Comparison of ENCODE assay signal across 16 cellular contexts in the genomic region with DNA sequence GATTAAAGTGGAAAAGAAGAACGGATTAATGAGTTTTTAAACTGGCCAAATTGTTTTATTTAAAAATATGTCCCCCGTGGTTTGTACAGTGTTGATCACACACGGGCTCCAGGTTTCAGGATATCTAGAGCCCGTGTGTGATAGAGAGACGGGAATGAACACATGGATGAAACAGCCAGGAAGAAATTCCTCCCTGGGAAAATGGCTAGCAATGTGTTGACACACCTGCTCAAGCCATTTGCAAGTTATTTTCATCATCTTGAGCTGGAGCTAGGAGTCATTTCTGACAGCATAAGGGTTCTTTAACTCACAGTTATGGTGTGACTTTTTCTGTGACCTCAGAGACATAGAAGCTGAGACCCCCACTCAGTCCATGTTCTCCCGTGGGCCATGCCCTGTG.
DNase-seq lines count a peak whose midpoint lies in the region; ATAC-seq and TF ChIP-seq lines count a peak whose summit lies in the region.
"Had no signal": no experiment of that assay in that cellular context is flagged by ENCODE, and none has a peak within 500 bp of the region (broad histone marks: within the 10 kb centered on the region; RNA-seq: fewer than 3 reads in every experiment).

No MANE protein-coding gene starts in this region.

- no peak overlapping the region for H3K27ac ChIP-seq in CD8-positive, alpha-beta memory T cell (ENCODE audit: low read depth, low read length)
- peak overlapping the region; percentile 42 for H3K27ac ChIP-seq in skeletal muscle tissue (ENCODE audit: low read depth, low read length)

- peaks cover 0 to 67% (median 13%) of the 10 kb centered on the region in 3 donors for H3K36me3 Mint-ChIP-seq in CD8-positive, alpha-beta memory T cell
- H3K36me3 Mint-ChIP-seq in T-helper 17 cell (ENCODE audit: low read depth) (peaks cover 2% of the 10 kb centered on the region), mesothelial cell of epicardium (peaks cover 5% of the 10 kb centered on the region)

- H3K9me3 Mint-ChIP-seq in CD8-positive, alpha-beta memory T cell: no peaks in the 10 kb centered on the region
- H3K9me3 Mint-ChIP-seq in mesothelial cell of epicardium: no peaks in the 10 kb centered on the region
- H3K9me3 Mint-ChIP-seq: activated CD8-positive, alpha-beta T cell treated with anti-CD3 and anti-CD28 coated beads for 36 hours; activated naive CD4-positive, alpha-beta T cell treated with anti-CD3 and anti-CD28 coated beads, Interleukin-2, amount 50 U/mL, for 72 hours had no signal

- H3K9ac ChIP-seq in skeletal muscle tissue (ENCODE audit: low read depth in 1 of 3, low read length in 3 of 3): peak overlapping the region in 1 of 3 donors; percentile 54

- no peak overlapping the region for H3K4me3 Mint-ChIP-seq in CD8-positive, alpha-beta memory T cell
- H3K4me3 Mint-ChIP-seq in T-helper 17 cell (no peak overlapping the region), mesothelial cell of epicardium (no peak overlapping the region)
- H3K4me3 Mint-ChIP-seq: activated CD8-positive, alpha-beta T cell treated with anti-CD3 and anti-CD28 coated beads for 36 hours had no signal

- peaks cover 4% of the 10 kb centered on the region for H3K36me3 ChIP-seq in CD8-positive, alpha-beta memory T cell (ENCODE audit: insufficient read depth, low read length)
- peaks cover 5 to 18% (median 11%) of the 10 kb centered on the region in 3 donors for H3K36me3 ChIP-seq in skeletal muscle tissue (ENCODE audit: control insufficient read depth in 3 of 3, insufficient read depth in 3 of 3, low read length in 3 of 3)
- H3K36me3 ChIP-seq: uterus had no signal

- no peaks in the 10 kb centered on the region for H3K27me3 Mint-ChIP-seq in CD8-positive, alpha-beta memory T cell
- H3K27me3 Mint-ChIP-seq in T-helper 17 cell: no peaks in the 10 kb centered on the region
- H3K27me3 Mint-ChIP-seq in mesothelial cell of epicardium (ENCODE audit: low read depth): no peaks in the 10 kb centered on the region
- H3K27me3 Mint-ChIP-seq: activated CD8-positive, alpha-beta T cell treated with anti-CD3 and anti-CD28 coated beads for 36 hours had no signal

- H3K27ac Mint-ChIP-seq in CD8-positive, alpha-beta memory T cell: peak overlapping the region in 7 of 8 donors; percentile 21 to 97 (median 73)
- H3K27ac Mint-ChIP-seq in T-helper 17 cell: peak overlapping the region; percentile 21
- H3K27ac Mint-ChIP-seq in mesothelial cell of epicardium: peak overlapping the region; percentile 87
- H3K27ac Mint-ChIP-seq: activated CD8-positive, alpha-beta T cell treated with anti-CD3 and anti-CD28 coated beads for 36 hours; activated naive CD4-positive, alpha-beta T cell treated with anti-CD3 and anti-CD28 coated beads, Interleukin-2, amount 50 U/mL, for 72 hours had no signal

- H3K4me3 ChIP-seq in CD8-positive, alpha-beta memory T cell (ENCODE audit: low read length): no peak overlapping the region
- no peak overlapping the region for H3K4me3 ChIP-seq in skeletal muscle tissue (ENCODE audit: low read length in 3 of 3)
- H3K4me3 ChIP-seq: lung, uterus had no signal

- H3K9me3 ChIP-seq in CD8-positive, alpha-beta memory T cell (ENCODE audit: low read length): no peaks in the 10 kb centered on the region
- H3K9me3 ChIP-seq in T-helper 17 cell (ENCODE audit: control insufficient read depth, low read length, poor library complexity, severe bottlenecking): no peaks in the 10 kb centered on the region
- no peaks in the 10 kb centered on the region for H3K9me3 ChIP-seq in skeletal muscle tissue (ENCODE audit: control insufficient read depth in 3 of 3, low read length in 3 of 3)
- H3K9me3 ChIP-seq: uterus had no signal

- POLR2A ChIA-PET in CD8-positive, alpha-beta memory T cell (lab: Charles Lee): no interaction called here

- ATAC-seq in T-helper 17 cell: no peak
- ATAC-seq: activated CD8-positive, alpha-beta T cell treated with anti-CD3 and anti-CD28 coated beads for 36 hours; activated naive CD4-positive, alpha-beta T cell treated with anti-CD3 and anti-CD28 coated beads, Interleukin-2, amount 50 U/mL, for 72 hours had no signal

- CTCF ChIA-PET in CD8-positive, alpha-beta memory T cell (lab: Charles Lee): interaction anchor here (0.7 to 3.2 kb wide), 5 partner anchors 10 to 36 kb away, joined by 3 to 16 read pairs (median 6); no protein-coding TSS in a partner anchor

- peaks cover 62 to 88% (median 70%) of the 10 kb centered on the region in 3 donors for H3K4me1 Mint-ChIP-seq in CD8-positive, alpha-beta memory T cell
- peaks cover 56% of the 10 kb centered on the region for H3K4me1 Mint-ChIP-seq in T-helper 17 cell
- peaks cover 45% of the 10 kb centered on the region for H3K4me1 Mint-ChIP-seq in mesothelial cell of epicardium

- TF ChIP-seq CTCF in mesothelial cell of epicardium (IDR thresholded peaks at IDR 0.05; ENCODE audit: unreplicated experiment): no peak

- H3K27me3 ChIP-seq in CD8-positive, alpha-beta memory T cell (ENCODE audit: insufficient read depth, low read length, poor library complexity, severe bottlenecking): no peaks in the 10 kb centered on the region
- no peaks in the 10 kb centered on the region for H3K27me3 ChIP-seq in skeletal muscle tissue (ENCODE audit: control insufficient read depth in 3 of 3, insufficient read depth in 3 of 3, low read length in 3 of 3)
- H3K27me3 ChIP-seq: uterus had no signal

- DNase-seq in CD8-positive, alpha-beta memory T cell: no peak
- no peak for DNase-seq in T-helper 17 cell
- no peak for DNase-seq in mesothelial cell of epicardium (ENCODE audit: low spot score in 2 of 2, unreplicated experiment in 2 of 2)
- DNase-seq in C1 segment of cervical spinal cord (lab: John Stamatoyannopoulos, UW): no peak
- no peak for DNase-seq in activated CD4-positive, alpha-beta T cell treated with anti-CD3 and anti-CD28 coated beads, Interleukin-2, amount 50 U/mL, for 1 hour
- no peak for DNase-seq in UCSD-AML1 (lab: John Stamatoyannopoulos, UW; ENCODE audit: unreplicated experiment)
- DNase-seq: activated CD8-positive, alpha-beta T cell treated with anti-CD3 and anti-CD28 coated beads for 36 hours; Calu3; NCI-H187 treated with DMSO at 0.1 percent for 48 hours; NCI-H226; RPMI8226; stimulated activated naive CD4-positive, alpha-beta T cell treated with Interleukin-2 at 50 U/mL for 16 hours; uterus had no signal

- H3K4me1 ChIP-seq in CD8-positive, alpha-beta memory T cell (ENCODE audit: insufficient read depth, low read length): peaks cover 44% of the 10 kb centered on the region
- peaks cover 59 to 74% (median 72%) of the 10 kb centered on the region in 3 donors for H3K4me1 ChIP-seq in skeletal muscle tissue (ENCODE audit: control insufficient read depth in 3 of 3, insufficient read depth in 3 of 3, low read length in 3 of 3)

Comparison
In these comparisons a context has a peak if more than half of its experiments do, and no peak if none do; other contexts are left out.
1. H3K27ac Mint-ChIP-seq: peak in every context shown above with its lines; median percentile 87 in mesothelial cell of epicardium; 73 in CD8-positive, alpha-beta memory T cell; 21 in T-helper 17 cell.